8 cellular contexts compared by ENCODE assay signal in genomic region chr12:12723681-12724420, GRCh38. TPM values are rescaled to one million over a fixed set of nuclear protein-coding genes. Genes with fewer than 3 reads are reported as not detected.
A peak's percentile ranks its signal among the peaks of the same experiment; 100 is the strongest.
DNase-seq lines count a peak whose midpoint lies in the region; ATAC-seq and TF ChIP-seq lines count a peak whose summit lies in the region.

No MANE protein-coding gene starts in this region.

- H3K4me1 Mint-ChIP-seq in GM23338 = peaks cover 37% of the 10 kb centered on the region
- peaks cover 47% of the 10 kb centered on the region for H3K4me1 Mint-ChIP-seq in central memory CD8-positive, alpha-beta T cell

- peaks cover 14% of the 10 kb centered on the region for H3K27me3 Mint-ChIP-seq in GM23338 (ENCODE audit: insufficient read depth, low read depth, poor library complexity)
- no peaks in the 10 kb centered on the region for H3K27me3 Mint-ChIP-seq in central memory CD8-positive, alpha-beta T cell

- H3K36me3 Mint-ChIP-seq in GM23338 (ENCODE audit: low read depth) = peaks cover 38% of the 10 kb centered on the region
- H3K36me3 Mint-ChIP-seq in central memory CD8-positive, alpha-beta T cell (ENCODE audit: insufficient read depth) = peaks cover 60% of the 10 kb centered on the region

- peaks cover 17% of the 10 kb centered on the region for H4K20me1 ChIP-seq in GM23338 (replicated peaks; ENCODE audit: insufficient read depth)

- peak; percentile 45 for DNase-seq in GM23338 (ENCODE audit: low spot score)
- peak; percentile 25 for DNase-seq in T-helper 22 cell (ENCODE audit: low read depth)
- DNase-seq in central memory CD8-positive, alpha-beta T cell (ENCODE audit: low spot score in 2 of 2) = peak; percentile 21 to 27
- peak; percentile 49 to 84 for DNase-seq in left lung
- peak; percentile 69 for DNase-seq in stimulated activated CD8-positive, alpha-beta memory T cell treated with anti-CD3 and anti-CD28 coated beads, Interleukin-4, amount 100 ng/mL, for 48 hours
- DNase-seq in AG08395 (ENCODE audit: low spot score) = no peak

- H3F3A ChIP-seq in GM23338 (replicated peaks; ENCODE audit: low read depth) = peaks cover 11% of the 10 kb centered on the region

- peaks cover 21% of the 10 kb centered on the region for H3K79me2 ChIP-seq in GM23338 (replicated peaks; ENCODE audit: insufficient read depth)

- ATAC-seq in GM23338 (peak; percentile 37), left lung (peak; percentile 14), HG03460 (IDR thresholded peaks at IDR 0.05; ENCODE audit: unreplicated experiment) (no peak)
- ATAC-seq in central memory CD8-positive, alpha-beta T cell (replicated peaks; ENCODE audit: extremely low read depth, poor library complexity, severe bottlenecking) = no peak

- peak overlapping the region; percentile 78 for H3K4me2 ChIP-seq in GM23338

- no peaks in the 10 kb centered on the region for H3K9me3 ChIP-seq in left lung

- peak overlapping the region; percentile 61 for H3K4me3 ChIP-seq in GM23338
- H3K4me3 ChIP-seq in left lung = peak overlapping the region; percentile 71 to 90

- no peaks in the 10 kb centered on the region for H3K9me2 ChIP-seq in GM23338 (ENCODE audit: insufficient read depth)

- H3K4me3 Mint-ChIP-seq in GM23338 = peak overlapping the region; percentile 83
- H3K4me3 Mint-ChIP-seq in central memory CD8-positive, alpha-beta T cell = peak overlapping the region; percentile 97

- H3K4me1 ChIP-seq in GM23338 (ENCODE audit: insufficient read depth) (peaks cover 36% of the 10 kb centered on the region), left lung (peaks cover 15 to 60% of the 10 kb centered on the region in 2 donors)

- no peaks in the 10 kb centered on the region for H3K9me3 Mint-ChIP-seq in GM23338
- no peaks in the 10 kb centered on the region for H3K9me3 Mint-ChIP-seq in central memory CD8-positive, alpha-beta T cell

- TF ChIP-seq CTCF in 22Rv1 (IDR thresholded peaks at IDR 0.05) (no peak), GM23338 (conservative IDR thresholded peaks at IDR 0.05; ENCODE audit: low read depth in 2 of 2) (no peak), left lung (IDR thresholded peaks at IDR 0.05) (no peak)

- H3K36me3 ChIP-seq in GM23338 (ENCODE audit: insufficient read depth) = peaks cover 14% of the 10 kb centered on the region; the same call in 1 of the 2 replicates
- peaks cover 0 to 24% of the 10 kb centered on the region in 2 donors for H3K36me3 ChIP-seq in left lung

- H2AFZ ChIP-seq in GM23338 = peak overlapping the region; percentile 89

- H3K27ac Mint-ChIP-seq in GM23338 = no peak overlapping the region; the same call in 1 of the 2 replicates
- H3K27ac Mint-ChIP-seq in central memory CD8-positive, alpha-beta T cell (ENCODE audit: low read depth) = peak overlapping the region; percentile 100

- H3K27me3 ChIP-seq in GM23338 (ENCODE audit: insufficient read depth) = peaks cover 47% of the 10 kb centered on the region
- H3K27me3 ChIP-seq in left lung = no peaks in the 10 kb centered on the region

- H3K27ac ChIP-seq in 22Rv1 = peak overlapping the region; percentile 100
- peak overlapping the region; percentile 97; the same call in 1 of the 2 replicates for H3K27ac ChIP-seq in GM23338 (ENCODE audit: low read depth)
- H3K27ac ChIP-seq in left lung = peak overlapping the region; percentile 99 to 100

- intact Hi-C loops in left lung (cut with DNase I) = no loop called here

TF ChIP-seq in GM23338, 12 proteins besides CTCF, POLR2A, EP300 and RAD21 (continues in another document):
- TF ChIP-seq, protein P1, sequence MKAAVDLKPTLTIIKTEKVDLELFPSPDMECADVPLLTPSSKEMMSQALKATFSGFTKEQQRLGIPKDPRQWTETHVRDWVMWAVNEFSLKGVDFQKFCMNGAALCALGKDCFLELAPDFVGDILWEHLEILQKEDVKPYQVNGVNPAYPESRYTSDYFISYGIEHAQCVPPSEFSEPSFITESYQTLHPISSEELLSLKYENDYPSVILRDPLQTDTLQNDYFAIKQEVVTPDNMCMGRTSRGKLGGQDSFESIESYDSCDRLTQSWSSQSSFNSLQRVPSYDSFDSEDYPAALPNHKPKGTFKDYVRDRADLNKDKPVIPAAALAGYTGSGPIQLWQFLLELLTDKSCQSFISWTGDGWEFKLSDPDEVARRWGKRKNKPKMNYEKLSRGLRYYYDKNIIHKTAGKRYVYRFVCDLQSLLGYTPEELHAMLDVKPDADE (IDR thresholded peaks at IDR 0.05) = no peak
- TF ChIP-seq EZH2 (IDR thresholded peaks at IDR 0.05; ENCODE audit: low read depth, unreplicated experiment) = peak; percentile 30
- TF ChIP-seq, protein P2, sequence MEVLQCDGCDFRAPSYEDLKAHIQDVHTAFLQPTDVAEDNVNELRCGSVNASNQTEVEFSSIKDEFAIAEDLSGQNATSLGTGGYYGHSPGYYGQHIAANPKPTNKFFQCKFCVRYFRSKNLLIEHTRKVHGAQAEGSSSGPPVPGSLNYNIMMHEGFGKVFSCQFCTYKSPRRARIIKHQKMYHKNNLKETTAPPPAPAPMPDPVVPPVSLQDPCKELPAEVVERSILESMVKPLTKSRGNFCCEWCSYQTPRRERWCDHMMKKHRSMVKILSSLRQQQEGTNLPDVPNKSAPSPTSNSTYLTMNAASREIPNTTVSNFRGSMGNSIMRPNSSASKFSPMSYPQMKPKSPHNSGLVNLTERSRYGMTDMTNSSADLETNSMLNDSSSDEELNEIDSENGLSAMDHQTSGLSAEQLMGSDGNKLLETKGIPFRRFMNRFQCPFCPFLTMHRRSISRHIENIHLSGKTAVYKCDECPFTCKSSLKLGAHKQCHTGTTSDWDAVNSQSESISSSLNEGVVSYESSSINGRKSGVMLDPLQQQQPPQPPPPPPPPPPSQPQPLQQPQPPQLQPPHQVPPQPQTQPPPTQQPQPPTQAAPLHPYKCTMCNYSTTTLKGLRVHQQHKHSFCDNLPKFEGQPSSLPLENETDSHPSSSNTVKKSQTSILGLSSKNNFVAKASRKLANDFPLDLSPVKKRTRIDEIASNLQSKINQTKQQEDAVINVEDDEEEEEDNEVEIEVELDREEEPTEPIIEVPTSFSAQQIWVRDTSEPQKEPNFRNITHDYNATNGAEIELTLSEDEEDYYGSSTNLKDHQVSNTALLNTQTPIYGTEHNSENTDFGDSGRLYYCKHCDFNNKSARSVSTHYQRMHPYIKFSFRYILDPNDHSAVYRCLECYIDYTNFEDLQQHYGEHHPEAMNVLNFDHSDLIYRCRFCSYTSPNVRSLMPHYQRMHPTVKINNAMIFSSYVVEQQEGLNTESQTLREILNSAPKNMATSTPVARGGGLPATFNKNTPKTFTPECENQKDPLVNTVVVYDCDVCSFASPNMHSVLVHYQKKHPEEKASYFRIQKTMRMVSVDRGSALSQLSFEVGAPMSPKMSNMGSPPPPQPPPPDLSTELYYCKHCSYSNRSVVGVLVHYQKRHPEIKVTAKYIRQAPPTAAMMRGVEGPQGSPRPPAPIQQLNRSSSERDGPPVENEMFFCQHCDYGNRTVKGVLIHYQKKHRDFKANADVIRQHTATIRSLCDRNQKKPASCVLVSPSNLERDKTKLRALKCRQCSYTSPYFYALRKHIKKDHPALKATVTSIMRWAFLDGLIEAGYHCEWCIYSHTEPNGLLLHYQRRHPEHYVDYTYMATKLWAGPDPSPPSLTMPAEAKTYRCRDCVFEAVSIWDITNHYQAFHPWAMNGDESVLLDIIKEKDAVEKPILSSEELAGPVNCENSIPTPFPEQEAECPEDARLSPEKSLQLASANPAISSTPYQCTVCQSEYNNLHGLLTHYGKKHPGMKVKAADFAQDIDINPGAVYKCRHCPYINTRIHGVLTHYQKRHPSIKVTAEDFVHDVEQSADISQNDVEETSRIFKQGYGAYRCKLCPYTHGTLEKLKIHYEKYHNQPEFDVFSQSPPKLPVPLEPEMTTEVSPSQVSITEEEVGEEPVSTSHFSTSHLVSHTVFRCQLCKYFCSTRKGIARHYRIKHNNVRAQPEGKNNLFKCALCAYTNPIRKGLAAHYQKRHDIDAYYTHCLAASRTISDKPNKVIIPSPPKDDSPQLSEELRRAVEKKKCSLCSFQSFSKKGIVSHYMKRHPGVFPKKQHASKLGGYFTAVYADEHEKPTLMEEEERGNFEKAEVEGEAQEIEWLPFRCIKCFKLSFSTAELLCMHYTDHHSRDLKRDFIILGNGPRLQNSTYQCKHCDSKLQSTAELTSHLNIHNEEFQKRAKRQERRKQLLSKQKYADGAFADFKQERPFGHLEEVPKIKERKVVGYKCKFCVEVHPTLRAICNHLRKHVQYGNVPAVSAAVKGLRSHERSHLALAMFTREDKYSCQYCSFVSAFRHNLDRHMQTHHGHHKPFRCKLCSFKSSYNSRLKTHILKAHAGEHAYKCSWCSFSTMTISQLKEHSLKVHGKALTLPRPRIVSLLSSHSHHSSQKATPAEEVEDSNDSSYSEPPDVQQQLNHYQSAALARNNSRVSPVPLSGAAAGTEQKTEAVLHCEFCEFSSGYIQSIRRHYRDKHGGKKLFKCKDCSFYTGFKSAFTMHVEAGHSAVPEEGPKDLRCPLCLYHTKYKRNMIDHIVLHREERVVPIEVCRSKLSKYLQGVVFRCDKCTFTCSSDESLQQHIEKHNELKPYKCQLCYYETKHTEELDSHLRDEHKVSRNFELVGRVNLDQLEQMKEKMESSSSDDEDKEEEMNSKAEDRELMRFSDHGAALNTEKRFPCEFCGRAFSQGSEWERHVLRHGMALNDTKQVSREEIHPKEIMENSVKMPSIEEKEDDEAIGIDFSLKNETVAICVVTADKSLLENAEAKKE (CRISPR knock-in tag; IDR thresholded peaks at IDR 0.05) = no peak
- no peak for TF ChIP-seq JUNB (IDR thresholded peaks at IDR 0.05; ENCODE audit: unreplicated experiment)
- no peak for TF ChIP-seq ZNF331 (CRISPR knock-in tag; IDR thresholded peaks at IDR 0.05; ENCODE audit: low read depth)

RNA-seq across cellular contexts. Expression of gene CDKN1B, which starts 6.7 kb away (rescaled TPM):
- total RNA-seq in GM23338 (2014; rRNA removed; shearing (Covaris generic)) = 27.9 and 30.6 TPM in 2 replicates
- 9.3 and 9.5 TPM in 2 replicates for polyA plus RNA-seq in GM23338 (2016; fragmentation: Nextera tagmentation; extraction: Ambion mirVana)
- total RNA-seq in left lung = 10 to 100 TPM; 36.8 to 43.1 TPM

RNA-seq across cellular contexts. Expression of gene GPR19, which starts 27.9 kb away (rescaled TPM):
- 15.3 and 18.7 TPM in 2 replicates for total RNA-seq in GM23338 (2014; rRNA removed; shearing (Covaris generic))
- 12.1 and 14.3 TPM in 2 replicates for polyA plus RNA-seq in GM23338 (2016; fragmentation: Nextera tagmentation; extraction: Ambion mirVana)
- under 1 TPM; 0.24 to 0.70 TPM for total RNA-seq in left lung

Comparison
In these comparisons a context has a peak if more than half of its experiments do, and no peak if none do; other contexts are left out.
1. ATAC-seq: peak in GM23338 (single experiment) and left lung (single experiment); none in central memory CD8-positive, alpha-beta T cell (single experiment) and HG03460 (single experiment).
2. Peak in every context shown above with its lines, with median percentiles within 50 percentile points of each other: H3K27ac ChIP-seq.